ENCODE assay signal across 8 cellular contexts in the genomic region with DNA sequence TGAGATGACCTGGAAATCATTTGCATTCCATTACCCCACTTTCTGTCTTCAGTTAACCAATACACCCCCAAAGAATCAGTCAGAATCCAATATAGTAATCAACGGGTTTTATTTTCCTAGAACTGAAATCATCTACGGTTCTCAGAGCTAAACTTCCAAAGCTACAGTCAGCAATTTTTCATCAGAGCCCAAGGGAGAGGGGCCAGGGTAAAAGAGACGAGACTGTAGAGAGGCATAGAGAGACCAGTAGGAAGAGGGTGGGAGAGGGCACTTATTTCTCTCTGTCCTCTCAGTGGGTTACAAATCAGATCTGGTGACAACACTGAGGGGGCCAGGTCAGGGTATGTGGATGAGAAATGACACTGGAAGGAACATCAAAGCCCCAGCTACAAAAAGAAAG. TPM values are rescaled to one million over a fixed set of nuclear protein-coding genes. Genes with fewer than 3 reads are reported as not detected.
DNase-seq lines count a peak whose midpoint lies in the region; ATAC-seq and TF ChIP-seq lines count a peak whose summit lies in the region.

No MANE protein-coding gene starts in this region.

- H3K9me2 ChIP-seq in Karpas-422 (replicated peaks; ENCODE audit: insufficient read depth, low read length) = no peaks in the 10 kb centered on the region

- H3K79me2 ChIP-seq in Karpas-422 (ENCODE audit: low read length) = peaks cover 49% of the 10 kb centered on the region

- peaks cover 0 to 2% (median 0%) of the 10 kb centered on the region in 7 donors for H3K9me3 Mint-ChIP-seq in CD4-positive, CD25-positive, alpha-beta regulatory T cell
- no peaks in the 10 kb centered on the region for H3K9me3 Mint-ChIP-seq in neural crest cell

- peaks cover 31% of the 10 kb centered on the region for H3K4me1 ChIP-seq in CD4-positive, CD25-positive, alpha-beta regulatory T cell (ENCODE audit: control insufficient read depth, insufficient read depth, low read length, poor library complexity, severe bottlenecking)
- peaks cover 45% of the 10 kb centered on the region for H3K4me1 ChIP-seq in Karpas-422 (ENCODE audit: low read length)

- 0 out of 2 replicates have a peak overlapping the region, but pooled peaks have one; percentile 10 for H3K9ac ChIP-seq in Karpas-422 (ENCODE audit: low read length)

- in situ Hi-C loops in ACHN (cut with HindIII; ENCODE audit: low pct_ligation_motif_present, low pct_unique_long_range_greater_than_20kb, low sequenced_read_pairs) = no loop called here

- no peak for TF ChIP-seq CTCF in neural crest cell (conservative IDR thresholded peaks at IDR 0.05)

- H3K27me3 Mint-ChIP-seq in CD4-positive, CD25-positive, alpha-beta regulatory T cell = no peaks in the 10 kb centered on the region
- no peaks in the 10 kb centered on the region for H3K27me3 Mint-ChIP-seq in neural crest cell (ENCODE audit: low read depth)

- H3K27ac ChIP-seq in CD4-positive, CD25-positive, alpha-beta regulatory T cell (ENCODE audit: insufficient read depth, low read length, poor library complexity, severe bottlenecking) = peak overlapping the region; percentile 91
- H3K27ac ChIP-seq in Karpas-422 (ENCODE audit: low read length) = peak overlapping the region; percentile 52

- H3K27ac Mint-ChIP-seq in CD4-positive, CD25-positive, alpha-beta regulatory T cell = peak overlapping the region; percentile 92 to 99 (median 98)
- peak overlapping the region; percentile 39 for H3K27ac Mint-ChIP-seq in neural crest cell (ENCODE audit: unreplicated experiment)

- peaks cover 38% of the 10 kb centered on the region for H3K36me3 Mint-ChIP-seq in CD4-positive, CD25-positive, alpha-beta regulatory T cell
- H3K36me3 Mint-ChIP-seq in neural crest cell (ENCODE audit: low read depth) = peaks cover 6% of the 10 kb centered on the region

- peak overlapping the region; percentile 60 for H3K4me3 ChIP-seq in CD4-positive, CD25-positive, alpha-beta regulatory T cell (ENCODE audit: low read depth, low read length)
- H3K4me3 ChIP-seq in Karpas-422 (ENCODE audit: low read length) = peak overlapping the region; percentile 47; the same call in 1 of the 2 replicates

- peaks cover 23% of the 10 kb centered on the region for H3K36me3 ChIP-seq in CD4-positive, CD25-positive, alpha-beta regulatory T cell (ENCODE audit: control insufficient read depth, insufficient read depth, low read length)
- H3K36me3 ChIP-seq in Karpas-422 (ENCODE audit: insufficient read depth, low read length) = peaks cover 19% of the 10 kb centered on the region; the same call in 1 of the 2 replicates

- DNase-seq in CD4-positive, CD25-positive, alpha-beta regulatory T cell = no peak
- DNase-seq in Karpas-422 (no peak), cerebellar cortex (ENCODE audit: low spot score) (peak; percentile 39), neural crest cell (ENCODE audit: low read depth, low spot score) (no peak), NCI-H345 (lab: John Stamatoyannopoulos, UW) (no peak), ACHN (no peak), OCI-M2 (lab: John Stamatoyannopoulos, UW; ENCODE audit: unreplicated experiment) (no peak)
- DNase-seq in activated CD4-positive, CD25-positive, alpha-beta regulatory T cell treated with anti-CD3 and anti-CD28 coated beads, Interleukin-2, amount 50 U/mL, for 72 hours = no peak

- no peak overlapping the region for H2AFZ ChIP-seq in Karpas-422 (ENCODE audit: low read length)

- H4K20me1 ChIP-seq in Karpas-422 (ENCODE audit: insufficient read depth, low read depth, low read length) = peaks cover 15% of the 10 kb centered on the region

- H3K4me3 Mint-ChIP-seq in CD4-positive, CD25-positive, alpha-beta regulatory T cell = peak overlapping the region; percentile 48 to 97 (median 74)
- H3K4me3 Mint-ChIP-seq in neural crest cell = peak overlapping the region; percentile 67

- no peaks in the 10 kb centered on the region for H3K27me3 ChIP-seq in CD4-positive, CD25-positive, alpha-beta regulatory T cell (ENCODE audit: control insufficient read depth, insufficient read depth, low read length)
- no peaks in the 10 kb centered on the region for H3K27me3 ChIP-seq in Karpas-422 (ENCODE audit: low read length)

- H3K9me3 ChIP-seq in CD4-positive, CD25-positive, alpha-beta regulatory T cell (ENCODE audit: control insufficient read depth in 2 of 2, low read length in 2 of 2) = no peaks in the 10 kb centered on the region
- no peaks in the 10 kb centered on the region for H3K9me3 ChIP-seq in Karpas-422 (ENCODE audit: low read length)

- H3K4me2 ChIP-seq in Karpas-422 (ENCODE audit: low read depth, low read length, poor library complexity, severe bottlenecking) = peak overlapping the region; percentile 55

- ATAC-seq in CD4-positive, CD25-positive, alpha-beta regulatory T cell (ENCODE audit: low read depth in 2 of 2) = no peak

- H3K4me1 Mint-ChIP-seq in CD4-positive, CD25-positive, alpha-beta regulatory T cell = peaks cover 3 to 55% (median 37%) of the 10 kb centered on the region in 4 donors
- H3K4me1 Mint-ChIP-seq in neural crest cell = peaks cover 42% of the 10 kb centered on the region

RNA-seq across cellular contexts. Expression of gene MRPL24, which starts 1.1 kb away (rescaled TPM):
- 18.2 TPM for total RNA-seq in CD4-positive, CD25-positive, alpha-beta regulatory T cell
- 10 to 100 TPM; 72.5 to 86.4 (median 79.3) TPM for polyA plus RNA-seq in CD4-positive, CD25-positive, alpha-beta regulatory T cell
- total RNA-seq in Karpas-422 (2014; rRNA removed; shearing (Covaris generic); ENCODE audit: low replicate concordance) = 102 and 113 TPM in 2 replicates
- total RNA-seq in neural crest cell = 37.3 and 49.3 TPM in 2 replicates

RNA-seq across cellular contexts. Expression of gene HDGF, which starts 9.5 kb away (rescaled TPM):
- total RNA-seq in CD4-positive, CD25-positive, alpha-beta regulatory T cell = 87.6 TPM
- polyA plus RNA-seq in CD4-positive, CD25-positive, alpha-beta regulatory T cell = 10 to 100 TPM; 26.9 to 50.2 (median 36.7) TPM
- 191 and 237 TPM in 2 replicates for total RNA-seq in Karpas-422 (2014; rRNA removed; shearing (Covaris generic); ENCODE audit: low replicate concordance)
- total RNA-seq in neural crest cell = 294 and 304 TPM in 2 replicates

RNA-seq across cellular contexts. Expression of gene ISG20L2, which starts 13.5 kb away (rescaled TPM):
- 76.7 TPM for total RNA-seq in CD4-positive, CD25-positive, alpha-beta regulatory T cell
- 10 to 100 TPM; 15.8 to 17.8 (median 17.0) TPM for polyA plus RNA-seq in CD4-positive, CD25-positive, alpha-beta regulatory T cell
- 17.9 and 18.4 TPM in 2 replicates for total RNA-seq in Karpas-422 (2014; rRNA removed; shearing (Covaris generic); ENCODE audit: low replicate concordance)
- 47.0 and 52.7 TPM in 2 replicates for total RNA-seq in neural crest cell

RNA-seq across cellular contexts. Expression of gene METTL25B, which starts 13.7 kb away (rescaled TPM):
- 19.0 TPM for total RNA-seq in CD4-positive, CD25-positive, alpha-beta regulatory T cell
- polyA plus RNA-seq in CD4-positive, CD25-positive, alpha-beta regulatory T cell = 1 to 10 TPM; 4.3 to 8.7 (median 7.2) TPM
- total RNA-seq in Karpas-422 (2014; rRNA removed; shearing (Covaris generic); ENCODE audit: low replicate concordance) = 22.8 and 26.5 TPM in 2 replicates
- 30.4 and 33.0 TPM in 2 replicates for total RNA-seq in neural crest cell

RNA-seq across cellular contexts. Expression of gene PRCC, which starts 25.3 kb away (rescaled TPM):
- 67.8 TPM for total RNA-seq in CD4-positive, CD25-positive, alpha-beta regulatory T cell
- 10 to 100 TPM; 35.5 to 43.3 (median 36.4) TPM for polyA plus RNA-seq in CD4-positive, CD25-positive, alpha-beta regulatory T cell
- total RNA-seq in Karpas-422 (2014; rRNA removed; shearing (Covaris generic); ENCODE audit: low replicate concordance) = 39.6 and 50.0 TPM in 2 replicates
- total RNA-seq in neural crest cell = 99.8 and 102 TPM in 2 replicates
